Comparison of ENCODE assay signal across 1 cellular context in the genomic region with DNA sequence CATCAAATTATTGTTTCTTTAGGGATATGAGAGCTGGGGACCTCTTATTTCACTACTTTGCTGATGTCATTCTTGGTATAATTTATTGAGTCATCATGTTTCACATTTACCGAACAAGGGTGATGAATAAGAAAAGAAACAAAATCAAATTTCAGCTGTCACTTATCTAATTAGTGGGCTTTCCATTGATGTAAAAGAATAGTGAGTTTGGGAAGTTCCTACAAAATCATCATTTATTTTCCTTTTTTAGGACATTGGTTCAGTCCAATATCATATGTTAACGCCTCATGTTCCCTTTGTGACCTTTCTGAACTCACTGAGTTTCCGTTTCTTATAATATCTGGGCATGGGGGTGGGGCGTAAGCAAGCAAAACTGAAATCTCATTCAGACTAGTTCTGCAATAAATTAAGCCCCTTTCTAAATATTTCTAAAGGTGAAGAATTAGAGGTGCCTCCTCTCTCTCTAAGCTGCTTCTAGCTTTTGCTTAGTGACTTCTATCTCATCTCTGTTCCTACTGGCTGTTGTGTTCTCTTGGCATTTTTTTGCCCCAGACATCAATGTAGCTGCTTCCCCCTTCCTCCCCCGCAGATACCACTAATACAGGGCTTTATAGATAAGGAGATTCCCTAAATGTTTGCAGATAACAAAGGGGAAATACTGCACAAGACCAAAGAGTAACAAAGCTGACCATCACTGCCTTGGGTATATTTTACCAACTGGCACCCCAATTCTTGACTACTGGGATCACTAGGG.
TF ChIP-seq lines count a peak whose summit lies in the region.

No MANE protein-coding gene starts in this region.

TF ChIP-seq in H1, 55 proteins besides CTCF, POLR2A, EP300 and RAD21 (continued from another document):
- TF ChIP-seq CHD7 (IDR thresholded peaks at IDR 0.05; ENCODE audit: insufficient replicate concordance, low read length): no peak
- no peak for TF ChIP-seq USF2 (IDR thresholded peaks at IDR 0.05; ENCODE audit: low read length)
- no peak for TF ChIP-seq RXRA (IDR thresholded peaks at IDR 0.05; ENCODE audit: insufficient read depth, low read depth, low read length)
- TF ChIP-seq KDM1A (IDR thresholded peaks at IDR 0.05; ENCODE audit: borderline replicate concordance, low read length): no peak
- TF ChIP-seq, protein P1, sequence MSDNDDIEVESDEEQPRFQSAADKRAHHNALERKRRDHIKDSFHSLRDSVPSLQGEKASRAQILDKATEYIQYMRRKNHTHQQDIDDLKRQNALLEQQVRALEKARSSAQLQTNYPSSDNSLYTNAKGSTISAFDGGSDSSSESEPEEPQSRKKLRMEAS (IDR thresholded peaks at IDR 0.05): no peak
- no peak for TF ChIP-seq GABPA (IDR thresholded peaks at IDR 0.05; ENCODE audit: borderline replicate concordance, insufficient read depth, low read length)
- TF ChIP-seq SP4 (IDR thresholded peaks at IDR 0.05; ENCODE audit: low read length): no peak
- no peak for TF ChIP-seq ZNF274 (IDR thresholded peaks at IDR 0.05; ENCODE audit: borderline replicate concordance, extremely low read depth, low read length)
- TF ChIP-seq CBX5 (IDR thresholded peaks at IDR 0.05; ENCODE audit: low read depth, low read length): no peak
- no peak for TF ChIP-seq TAF1 (IDR thresholded peaks at IDR 0.05; ENCODE audit: low read depth, low read length)
- TF ChIP-seq SIRT6 (IDR thresholded peaks at IDR 0.05; ENCODE audit: low read length): no peak
- TF ChIP-seq SP2 (IDR thresholded peaks at IDR 0.05; ENCODE audit: low read length): no peak
